ENCODE assay signal across 38 cellular contexts in the genomic region with DNA sequence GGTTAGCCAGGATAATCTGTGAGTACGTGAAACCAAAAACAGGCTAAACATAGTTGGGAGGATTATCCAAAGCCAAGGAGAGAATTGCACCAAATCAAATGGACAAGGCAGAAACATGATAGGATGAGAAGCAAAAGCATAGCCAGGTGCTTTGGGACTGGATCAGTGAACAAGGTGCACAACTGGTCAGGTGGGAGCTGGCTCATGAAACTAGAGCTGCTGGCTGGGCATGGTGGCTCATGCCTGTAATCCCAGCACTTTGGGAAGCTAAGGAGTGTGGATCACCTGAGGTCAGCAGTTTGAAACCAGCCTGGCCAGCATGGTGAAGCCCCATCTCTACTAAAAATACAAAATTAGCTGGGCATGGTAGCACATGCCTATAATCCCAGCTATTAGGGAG. TPM values are rescaled to one million over a fixed set of nuclear protein-coding genes. Genes with fewer than 3 reads are reported as not detected.
"Had no signal": no experiment of that assay in that cellular context is flagged by ENCODE, and none has a peak within 500 bp of the region (broad histone marks: within the 10 kb centered on the region; RNA-seq: fewer than 3 reads in every experiment).

No MANE protein-coding gene starts in this region.

- H3K4me1 ChIP-seq: adrenal gland, body of pancreas, breast epithelium had no signal

- H3K4me3 ChIP-seq: adrenal gland, body of pancreas, breast epithelium had no signal

- DNase-seq: activated CD4-positive, alpha-beta memory T cell treated with anti-CD3 and anti-CD28 coated beads, Interleukin-2, amount 10 ng/mL, durations not matched to agents 7 days and 5 days; activated CD4-positive, alpha-beta T cell treated with anti-CD3 and anti-CD28 coated beads for 1 hour; activated CD4-positive, alpha-beta T cell treated with anti-CD3 and anti-CD28 coated beads for 36 hours; activated CD4-positive, alpha-beta T cell treated with anti-CD3 and anti-CD28 coated beads for 48 hours; activated CD4-positive, alpha-beta T cell treated with anti-CD3 and anti-CD28 coated beads, Interleukin-2, amount 10 ng/mL, durations not matched to agents 7 days and 5 days; activated CD4-positive, alpha-beta T cell treated with anti-CD3 and anti-CD28 coated beads, Interleukin-2, amount 50 U/mL, for 48 hours; activated CD4-positive, CD25-positive, alpha-beta regulatory T cell; activated CD8-positive, alpha-beta memory T cell treated with anti-CD3 and anti-CD28 coated beads for 24 hours; activated CD8-positive, alpha-beta memory T cell treated with anti-CD3 and anti-CD28 coated beads, Interleukin-2, amount 10 ng/mL, durations not matched to agents 7 days and 5 days; activated CD8-positive, alpha-beta memory T cell treated with anti-CD3 and anti-CD28 coated beads, Interleukin-2, amount 50 U/mL, for 48 hours; activated CD8-positive, alpha-beta T cell treated with anti-CD3 and anti-CD28 coated beads, Interleukin-2, amount 10 ng/mL, durations not matched to agents 7 days and 5 days; activated effector memory CD4-positive, alpha-beta T cell treated with anti-CD3 and anti-CD28 coated beads, Interleukin-2, amount 50 U/mL, for 16 hours; activated gamma-delta T cell treated with Interleukin-2 at 50 U/mL for 16 hours; activated naive CD4-positive, alpha-beta T cell; activated naive CD4-positive, alpha-beta T cell treated with anti-CD3 and anti-CD28 coated beads for 36 hours; activated naive CD4-positive, alpha-beta T cell treated with anti-CD3 and anti-CD28 coated beads, Interleukin-2, amount 50 U/mL, for 16 hours; activated naive CD8-positive, alpha-beta T cell treated with anti-CD3 and anti-CD28 coated beads for 36 hours; activated T-cell treated with anti-CD3 and anti-CD28 coated beads, Interleukin-2, amount 50 U/mL, for 4 hours; activated T-cell treated with anti-CD3 and anti-CD28 coated beads, Interleukin-2, amount 50 U/mL, for 72 hours; adrenal gland; amniotic stem cell; aorta; body of pancreas; brain microvascular endothelial cell; central memory CD4-positive, alpha-beta T cell; T-helper 1 cell; T-helper 2 cell; T-helper 9 cell had no signal

- H3K27me3 ChIP-seq: adrenal gland, body of pancreas, brain microvascular endothelial cell, breast epithelium had no signal

- ATAC-seq: activated CD4-positive, alpha-beta T cell treated with anti-CD3 and anti-CD28 coated beads for 36 hours; activated CD4-positive, CD25-positive, alpha-beta regulatory T cell treated with anti-CD3 and anti-CD28 coated beads, Interleukin-2, amount 50 U/mL, for 24 hours; activated CD8-positive, alpha-beta memory T cell treated with anti-CD3 and anti-CD28 coated beads, Interleukin-2, amount 10 ng/mL, durations not matched to agents 7 days and 5 days; activated CD8-positive, alpha-beta T cell treated with anti-CD3 and anti-CD28 coated beads, Interleukin-2, amount 10 ng/mL, durations not matched to agents 7 days and 5 days; activated naive CD4-positive, alpha-beta T cell treated with anti-CD3 and anti-CD28 coated beads, Interleukin-2, amount 50 U/mL, for 72 hours; activated T-cell treated with anti-CD3 and anti-CD28 coated beads, Interleukin-2, amount 50 U/mL, for 4 hours; activated T-cell treated with anti-CD3 and anti-CD28 coated beads, Interleukin-2, amount 50 U/mL, for 72 hours; activated T-helper 17 cell treated with anti-CD3 and anti-CD28 coated beads, Interleukin-2, amount 50 U/mL, for 72 hours; body of pancreas; WTC11 had no signal

- H3K27ac ChIP-seq: adrenal gland, body of pancreas, brain microvascular endothelial cell, breast epithelium, VCaP had no signal

- H3K9me3 ChIP-seq: adrenal gland, body of pancreas, breast epithelium had no signal

- H3K36me3 ChIP-seq: adrenal gland, brain microvascular endothelial cell, breast epithelium had no signal

RNA-seq across cellular contexts. Expression of gene SSMEM1, which starts 13.7 kb away (rescaled TPM):
- total RNA-seq: activated CD4-positive, alpha-beta memory T cell treated with anti-CD3 and anti-CD28 coated beads, Interleukin-2, amount 10 ng/mL, durations not matched to agents 7 days and 5 days; activated CD4-positive, alpha-beta T cell treated with anti-CD3 and anti-CD28 coated beads for 36 hours; activated CD4-positive, alpha-beta T cell treated with anti-CD3 and anti-CD28 coated beads, Interleukin-2, amount 10 ng/mL, durations not matched to agents 7 days and 5 days; activated CD8-positive, alpha-beta memory T cell treated with anti-CD3 and anti-CD28 coated beads, Interleukin-2, amount 10 ng/mL, durations not matched to agents 7 days and 5 days; activated CD8-positive, alpha-beta T cell treated with anti-CD3 and anti-CD28 coated beads, Interleukin-2, amount 10 ng/mL, durations not matched to agents 7 days and 5 days; activated naive CD4-positive, alpha-beta T cell treated with anti-CD3 and anti-CD28 coated beads for 36 hours; activated naive CD4-positive, alpha-beta T cell treated with anti-CD3 and anti-CD28 coated beads, Interleukin-2, amount 50 U/mL, for 72 hours; activated naive CD8-positive, alpha-beta T cell treated with anti-CD3 and anti-CD28 coated beads for 36 hours; activated T-cell treated with anti-CD3 and anti-CD28 coated beads, Interleukin-2, amount 50 U/mL, for 4 hours; activated T-cell treated with anti-CD3 and anti-CD28 coated beads, Interleukin-2, amount 50 U/mL, for 72 hours; activated T-helper 1 cell treated with anti-CD3 and anti-CD28 coated beads, Interleukin-12 subunit alpha, Interleukin-12 subunit beta, Interleukin-2, Interleukin-4 antibody, amounts not matched to agents 30 ng/mL and 10 ng/mL and 1 ng/mL, durations not matched to agents 14 hours and 24 hours and 36 hours; activated T-helper 17 cell treated with anti-CD3 and anti-CD28 coated beads, Interleukin-2, amount 50 U/mL, for 72 hours; adrenal gland; aorta; astrocyte; body of pancreas; breast epithelium; cardiac septum; cerebellum; WTC11 had no signal

RNA-seq across cellular contexts. Expression of gene CPA2, which starts 45.3 kb away (rescaled TPM):
- total RNA-seq: activated CD4-positive, alpha-beta memory T cell treated with anti-CD3 and anti-CD28 coated beads, Interleukin-2, amount 10 ng/mL, durations not matched to agents 7 days and 5 days; activated CD4-positive, alpha-beta T cell treated with anti-CD3 and anti-CD28 coated beads, Interleukin-2, amount 10 ng/mL, durations not matched to agents 7 days and 5 days; activated CD8-positive, alpha-beta memory T cell treated with anti-CD3 and anti-CD28 coated beads, Interleukin-2, amount 10 ng/mL, durations not matched to agents 7 days and 5 days; activated CD8-positive, alpha-beta T cell treated with anti-CD3 and anti-CD28 coated beads, Interleukin-2, amount 10 ng/mL, durations not matched to agents 7 days and 5 days; activated naive CD4-positive, alpha-beta T cell treated with anti-CD3 and anti-CD28 coated beads for 36 hours; activated T-cell treated with anti-CD3 and anti-CD28 coated beads, Interleukin-2, amount 50 U/mL, for 72 hours; activated T-helper 1 cell treated with anti-CD3 and anti-CD28 coated beads, Interleukin-12 subunit alpha, Interleukin-12 subunit beta, Interleukin-2, Interleukin-4 antibody, amounts not matched to agents 30 ng/mL and 10 ng/mL and 1 ng/mL, durations not matched to agents 14 hours and 24 hours and 36 hours; astrocyte; breast epithelium; cardiac septum; cerebellum had no signal
